Comparison of ENCODE assay signal across 15 cellular contexts in the genomic region with DNA sequence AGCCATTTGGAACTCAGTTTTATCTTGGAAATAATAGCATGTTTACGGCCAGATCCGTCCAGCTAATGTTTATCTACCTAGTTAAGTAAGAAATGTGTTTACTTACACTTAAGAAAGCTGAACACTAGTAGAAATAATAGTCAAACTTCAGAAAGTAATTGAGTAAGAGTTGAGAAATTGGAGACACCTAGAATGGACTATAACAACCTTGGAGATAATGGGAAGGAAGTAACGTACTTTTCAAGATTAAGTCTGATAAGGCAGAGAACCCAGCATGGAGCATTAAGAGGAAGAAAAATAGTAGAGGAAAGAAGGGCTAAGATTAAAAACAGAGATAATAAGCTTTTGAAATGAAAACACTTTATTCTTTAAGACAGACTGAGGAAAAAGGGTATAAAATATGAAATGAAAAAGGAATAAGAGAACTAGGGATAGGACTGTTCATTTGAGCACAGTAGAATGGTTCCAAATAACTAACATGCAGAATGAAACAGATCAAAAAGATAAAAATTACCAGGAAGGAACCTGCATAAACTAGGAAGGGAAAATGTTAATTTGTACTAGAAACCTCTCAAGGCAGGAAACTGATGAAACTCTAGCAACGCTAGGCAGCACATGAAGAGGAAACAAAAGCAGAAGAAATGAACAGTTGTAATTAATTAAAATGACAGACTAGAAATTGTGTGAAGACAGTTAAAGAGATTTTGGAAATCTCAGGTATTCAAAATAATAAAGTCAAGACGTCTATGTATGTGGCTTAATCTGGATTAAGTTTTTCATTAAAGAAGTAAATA.
DNase-seq lines count a peak whose midpoint lies in the region; ATAC-seq and TF ChIP-seq lines count a peak whose summit lies in the region.
"Had no signal": no experiment of that assay in that cellular context is flagged by ENCODE, and none has a peak within 500 bp of the region (broad histone marks: within the 10 kb centered on the region; RNA-seq: fewer than 3 reads in every experiment).

No MANE protein-coding gene starts in this region.

- no peaks in the 10 kb centered on the region for H3K9me3 ChIP-seq in A673 (ENCODE audit: low read depth, low read length, poor library complexity, severe bottlenecking)
- no peaks in the 10 kb centered on the region for H3K9me3 ChIP-seq in HEK293 (ENCODE audit: control insufficient read depth, insufficient read depth, low read depth, low read length)
- no peaks in the 10 kb centered on the region for H3K9me3 ChIP-seq in endodermal cell (ENCODE audit: control insufficient read depth, low read length)
- H3K9me3 ChIP-seq: colonic mucosa had no signal

- no peaks in the 10 kb centered on the region for H3K27me3 Mint-ChIP-seq in T-cell
- H3K27me3 Mint-ChIP-seq in endodermal cell (ENCODE audit: insufficient read depth) = no peaks in the 10 kb centered on the region

- CTCF ChIA-PET in A673 (lab: Charles Lee) = no interaction called here
- CTCF ChIA-PET in HEK293 (lab: Yijun Ruan, JAX) = interaction anchor here (0.7 to 0.9 kb wide), 3 partner anchors 37 to 566 kb away, joined by 3 to 5 read pairs (median 3); no protein-coding TSS in a partner anchor
- CTCF ChIA-PET in T-cell (lab: Charles Lee) = interaction anchor here (0.6 to 1.2 kb wide), 3 partner anchors 14 to 1329 kb away, joined by 3 to 7 read pairs (median 5); no protein-coding TSS in a partner anchor

- H3K4me1 Mint-ChIP-seq in T-cell (peaks cover 55 to 62% (median 59%) of the 10 kb centered on the region in 3 donors), endodermal cell (peaks cover 23% of the 10 kb centered on the region)

- TF ChIP-seq CTCF in A673 (conservative IDR thresholded peaks at IDR 0.05; ENCODE audit: low read depth, low read length) (no peak), HEK293 (tag by site-specific recombination; IDR thresholded peaks at IDR 0.05) (no peak), endodermal cell (conservative IDR thresholded peaks at IDR 0.05) (no peak)

- H3K9ac ChIP-seq in endodermal cell (ENCODE audit: extremely low read depth, low read length, poor library complexity, severe bottlenecking) = no peak overlapping the region

- H3K36me3 Mint-ChIP-seq in T-cell (peaks cover 19% of the 10 kb centered on the region), endodermal cell (ENCODE audit: low read depth) (no peaks in the 10 kb centered on the region)

- POLR2A ChIA-PET in A673 (lab: Charles Lee; ENCODE audit: low non-redundant PET) = no interaction called here
- POLR2A ChIA-PET in HEK293 (lab: Yijun Ruan, JAX) = no interaction called here
- POLR2A ChIA-PET in T-cell (lab: Charles Lee) = interaction anchor here (0.6 to 0.7 kb wide), 3 partner anchors 13 to 77 kb away, joined by 3 to 11 read pairs (median 3); no protein-coding TSS in a partner anchor

- no peaks in the 10 kb centered on the region for H3K27me3 ChIP-seq in A673 (replicated peaks; ENCODE audit: insufficient read depth, low read depth, low read length, poor library complexity)
- H3K27me3 ChIP-seq in endodermal cell (ENCODE audit: control insufficient read depth, insufficient read depth, low read length, poor library complexity, severe bottlenecking) = no peaks in the 10 kb centered on the region
- H3K27me3 ChIP-seq: colonic mucosa had no signal

- DNase-seq in A673 (ENCODE audit: low spot score) (peak; percentile 52), T-cell (no peak), endodermal cell (no peak), inferior parietal cortex (ENCODE audit: extremely low spot score) (no peak), C1 segment of cervical spinal cord (lab: John Stamatoyannopoulos, UW) (no peak), GM19238 (ENCODE audit: insufficient read length, low spot score) (no peak)
- DNase-seq in stimulated activated CD8-positive, alpha-beta memory T cell treated with anti-CD3 and anti-CD28 coated beads, Interleukin-4, amount 100 ng/mL, for 48 hours = no peak
- DNase-seq: activated T-cell treated with anti-CD3 and anti-CD28 coated beads, Interleukin-2, amount 50 U/mL, for 48 hours; colonic mucosa; foreskin fibroblast; HCEC 1CT; NCI-H69; stimulated activated CD4-positive, alpha-beta T cell treated with anti-CD3 and anti-CD28 coated beads, Interleukin-1b, Interleukin-23, amount 100 ng/mL, for 48 hours had no signal

- 78 to 94% methylated on average over 5 of the region's 5 CpGs for WGBS in endodermal cell (ENCODE audit: insufficient coverage in 1 of 2, insufficient read length in 1 of 2), 2 experiments

- BruUV-seq in A673 (replicated peaks; lab: Mats Ljungman, UMichigan) = no TSS peak

- H3K36me3 ChIP-seq in A673 (ENCODE audit: insufficient read depth, low read length, poor library complexity, severe bottlenecking) (no peaks in the 10 kb centered on the region), HEK293 (ENCODE audit: control insufficient read depth in 2 of 2, insufficient read depth in 1 of 2, low read length in 2 of 2) (no peaks in the 10 kb centered on the region), endodermal cell (ENCODE audit: control insufficient read depth, insufficient read depth, low read length) (no peaks in the 10 kb centered on the region)
- H3K36me3 ChIP-seq: colonic mucosa had no signal

- H3K27ac ChIP-seq in A673 (ENCODE audit: low read depth, low read length, poor library complexity, severe bottlenecking) (peak overlapping the region; percentile 64), HEK293 (ENCODE audit: extremely low read depth, low read depth, low read length) (no peak overlapping the region), endodermal cell (ENCODE audit: low read depth, low read length) (no peak overlapping the region)
- H3K27ac ChIP-seq: colonic mucosa had no signal

- intact Hi-C loops in A673 (cut with micrococcal nuclease; ENCODE audit: unreplicated experiment) = loop anchor here (5.0 kb wide), 1 partner anchor 258 kb away; no protein-coding TSS in a partner anchor

- H3K9me3 Mint-ChIP-seq in T-cell (peaks cover 0 to 4% (median 0%) of the 10 kb centered on the region in 3 donors), endodermal cell (no peaks in the 10 kb centered on the region)

- H3K4me3 Mint-ChIP-seq in T-cell = peak overlapping the region in 1 of 3 donors; percentile 27
- H3K4me3 Mint-ChIP-seq in endodermal cell = no peak overlapping the region

- H3K4me3 ChIP-seq in A673 (ENCODE audit: low read depth, low read length, poor library complexity, severe bottlenecking) (peak overlapping the region; percentile 1), HEK293 (ENCODE audit: low read depth, low read length) (no peak overlapping the region), endodermal cell (ENCODE audit: low read length) (no peak overlapping the region)
- H3K4me3 ChIP-seq: colonic mucosa had no signal

- H3K4me1 ChIP-seq in A673 (ENCODE audit: insufficient read depth, low read length, poor library complexity, severe bottlenecking) = peaks cover 41% of the 10 kb centered on the region
- peaks cover 11% of the 10 kb centered on the region for H3K4me1 ChIP-seq in HEK293 (ENCODE audit: control insufficient read depth, insufficient read depth, low read length)
- no peaks in the 10 kb centered on the region for H3K4me1 ChIP-seq in endodermal cell (ENCODE audit: control insufficient read depth, insufficient read depth, low read length)
- H3K4me1 ChIP-seq: colonic mucosa had no signal

- H3K27ac Mint-ChIP-seq in T-cell = peak overlapping the region; percentile 16 to 66
- peak overlapping the region; percentile 13 for H3K27ac Mint-ChIP-seq in endodermal cell

- peak in 1 of 4 experiments; percentile 59 for ATAC-seq in T-cell (replicated peaks in 1 of 4)
- ATAC-seq: left lobe of liver had no signal

TF ChIP-seq in HEK293, 187 proteins besides CTCF, POLR2A, EP300 and RAD21 (continues in another document):
- TF ChIP-seq TCF7L2 (IDR thresholded peaks at IDR 0.05; ENCODE audit: borderline replicate concordance, low read depth, low read length) (peak; percentile 87), FEZF1 (tag by site-specific recombination; IDR thresholded peaks at IDR 0.05) (peak; percentile 5; the same call in 1 of the 2 replicates), TRIM28 (IDR thresholded peaks at IDR 0.05; ENCODE audit: borderline replicate concordance, low read length) (peak; percentile 54; the same call in 1 of the 2 replicates), ZNF184 (tag by site-specific recombination; IDR thresholded peaks at IDR 0.05) (no peak), ZFP37 (tag by site-specific recombination; IDR thresholded peaks at IDR 0.05) (no peak), ZNF292 (tag by site-specific recombination; IDR thresholded peaks at IDR 0.05; ENCODE audit: borderline replicate concordance, low read depth) (no peak), PRDM1 (tag by site-specific recombination; IDR thresholded peaks at IDR 0.05) (peak; percentile 65), ZNF112 (tag by site-specific recombination; IDR thresholded peaks at IDR 0.05) (no peak), ZNF121 (tag by site-specific recombination; IDR thresholded peaks at IDR 0.05) (no peak), IKZF3 (tag by site-specific recombination; IDR thresholded peaks at IDR 0.05) (peak; percentile 15; the same call in 1 of the 2 replicates), ZNF843 (tag by site-specific recombination; IDR thresholded peaks at IDR 0.05) (0 out of 2 replicates have a peak, but pooled peaks have one; percentile 69), ZNF248 (tag by site-specific recombination; IDR thresholded peaks at IDR 0.05) (no peak), ZXDB (tag by site-specific recombination; IDR thresholded peaks at IDR 0.05) (0 out of 2 replicates have a peak, but pooled peaks have one; percentile 33), OSR2 (tag by site-specific recombination; IDR thresholded peaks at IDR 0.05) (peak; percentile 54; the same call in 1 of the 2 replicates)
- TF ChIP-seq, protein P1, sequence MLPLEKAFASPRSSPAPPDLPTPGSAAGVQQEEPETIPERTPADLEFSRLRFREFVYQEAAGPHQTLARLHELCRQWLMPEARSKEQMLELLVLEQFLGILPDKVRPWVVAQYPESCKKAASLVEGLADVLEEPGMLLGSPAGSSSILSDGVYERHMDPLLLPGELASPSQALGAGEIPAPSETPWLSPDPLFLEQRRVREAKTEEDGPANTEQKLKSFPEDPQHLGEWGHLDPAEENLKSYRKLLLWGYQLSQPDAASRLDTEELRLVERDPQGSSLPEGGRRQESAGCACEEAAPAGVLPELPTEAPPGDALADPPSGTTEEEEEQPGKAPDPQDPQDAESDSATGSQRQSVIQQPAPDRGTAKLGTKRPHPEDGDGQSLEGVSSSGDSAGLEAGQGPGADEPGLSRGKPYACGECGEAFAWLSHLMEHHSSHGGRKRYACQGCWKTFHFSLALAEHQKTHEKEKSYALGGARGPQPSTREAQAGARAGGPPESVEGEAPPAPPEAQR (tag by site-specific recombination; IDR thresholded peaks at IDR 0.05) = no peak

Comparison
In these comparisons a context has a peak if more than half of its experiments do, and no peak if none do; other contexts are left out.
1. POLR2A ChIA-PET loops: an anchor here in T-cell (0.6 to 0.7 kb wide); none called in A673 and HEK293.